Comparison of ENCODE assay signal across 30 cellular contexts in genomic region chr4:152476796-152477195, GRCh38. TPM values are rescaled to one million over a fixed set of nuclear protein-coding genes. Genes with fewer than 3 reads are reported as not detected.
A peak's percentile ranks its signal among the peaks of the same experiment; 100 is the strongest.
DNase-seq lines count a peak whose midpoint lies in the region; ATAC-seq and TF ChIP-seq lines count a peak whose summit lies in the region.
"Had no signal": no experiment of that assay in that cellular context is flagged by ENCODE, and none has a peak within 500 bp of the region (broad histone marks: within the 10 kb centered on the region; RNA-seq: fewer than 3 reads in every experiment).

No MANE protein-coding gene starts in this region.

- peaks cover 18 to 20% of the 10 kb centered on the region in 2 donors for H3K4me1 Mint-ChIP-seq in stimulated activated naive B cell treated with anti-CD40 and anti-IgM and Interleukin-4, amounts not matched to agents 10 μg/mL and 1 μg/mL and 100 μg/mL, for 72 hours
- peaks cover 13% of the 10 kb centered on the region for H3K4me1 Mint-ChIP-seq in activated T-helper 17 cell treated with anti-CD3 and anti-CD28 coated beads, Interleukin-2, amount 50 U/mL, for 72 hours
- H3K4me1 Mint-ChIP-seq: brain had no signal

- intact Hi-C loops in right lobe of liver (cut with DNase I): no loop called here

- peaks cover 0 to 2% of the 10 kb centered on the region in 2 donors for H3K9me3 Mint-ChIP-seq in stimulated activated naive B cell treated with anti-CD40 and anti-IgM and Interleukin-4, amounts not matched to agents 10 μg/mL and 1 μg/mL and 100 μg/mL, for 72 hours
- no peaks in the 10 kb centered on the region for H3K9me3 Mint-ChIP-seq in activated T-helper 17 cell treated with anti-CD3 and anti-CD28 coated beads, Interleukin-2, amount 50 U/mL, for 72 hours
- H3K9me3 Mint-ChIP-seq: natural killer cell treated with Interleukin-12 subunit alpha and Interleukin-12 subunit beta and Interleukin-15 and Interleukin-18, amount 100 ng/mL, for 72 hours had no signal

- H3K27ac Mint-ChIP-seq in stimulated activated naive B cell treated with anti-CD40 and anti-IgM and Interleukin-4, amounts not matched to agents 10 μg/mL and 1 μg/mL and 100 μg/mL, for 72 hours: peak overlapping the region; percentile 62
- no peak overlapping the region for H3K27ac Mint-ChIP-seq in activated T-helper 17 cell treated with anti-CD3 and anti-CD28 coated beads, Interleukin-2, amount 50 U/mL, for 72 hours
- H3K27ac Mint-ChIP-seq: activated CD8-positive, alpha-beta T cell treated with anti-CD3 and anti-CD28 coated beads, Interleukin-2, amount 10 ng/mL, durations not matched to agents 7 days and 5 days; activated naive CD4-positive, alpha-beta T cell treated with anti-CD3 and anti-CD28 coated beads, Interleukin-2, amount 10 ng/mL, durations not matched to agents 7 days and 5 days; brain; CD4-positive, alpha-beta T cell; stimulated activated naive CD8-positive, alpha-beta T cell treated with anti-CD3 and anti-CD28 coated beads, Interleukin-15, Interleukin-2, amounts not matched to agents 100 ng/mL and 50 ng/mL, for 24 hours; T-helper 17 cell had no signal

- H3K9me3 ChIP-seq in right lobe of liver: no peaks in the 10 kb centered on the region
- H3K9me3 ChIP-seq: adrenal gland, esophagus muscularis mucosa, testis had no signal

- peaks cover 0 to 33% (median 4%) of the 10 kb centered on the region in 4 donors for H3K4me1 ChIP-seq in right lobe of liver
- H3K4me1 ChIP-seq: foreskin keratinocyte, testis had no signal

- TF ChIP-seq POLR2A in right lobe of liver (IDR thresholded peaks at IDR 0.05): no peak

- TF ChIP-seq CTCF in right lobe of liver (IDR thresholded peaks at IDR 0.05): no peak

- no peak overlapping the region for H3K4me3 Mint-ChIP-seq in stimulated activated naive B cell treated with anti-CD40 and anti-IgM and Interleukin-4, amounts not matched to agents 10 μg/mL and 1 μg/mL and 100 μg/mL, for 72 hours
- no peak overlapping the region for H3K4me3 Mint-ChIP-seq in activated T-helper 17 cell treated with anti-CD3 and anti-CD28 coated beads, Interleukin-2, amount 50 U/mL, for 72 hours
- H3K4me3 Mint-ChIP-seq: activated CD8-positive, alpha-beta T cell treated with anti-CD3 and anti-CD28 coated beads, Interleukin-2, amount 10 ng/mL, durations not matched to agents 7 days and 5 days; activated naive CD4-positive, alpha-beta T cell treated with anti-CD3 and anti-CD28 coated beads, Interleukin-2, amount 10 ng/mL, durations not matched to agents 7 days and 5 days; brain; CD4-positive, alpha-beta T cell; natural killer cell treated with Interleukin-12 subunit alpha and Interleukin-12 subunit beta and Interleukin-15 and Interleukin-18, amount 100 ng/mL, for 72 hours; stimulated activated naive CD8-positive, alpha-beta T cell treated with anti-CD3 and anti-CD28 coated beads, Interleukin-15, Interleukin-2, amounts not matched to agents 100 ng/mL and 50 ng/mL, for 24 hours; T-helper 17 cell had no signal

- ATAC-seq in right lobe of liver: peak; percentile 20 to 51 (median 30)
- no peak for ATAC-seq in stimulated activated naive B cell treated with anti-CD40 and anti-IgM and Interleukin-4, amounts not matched to agents 10 μg/mL and 1 μg/mL and 100 μg/mL, for 72 hours (replicated peaks)
- no peak for ATAC-seq in HG03159 (IDR thresholded peaks at IDR 0.05; ENCODE audit: unreplicated experiment)
- no peak for ATAC-seq in activated T-helper 17 cell treated with anti-CD3 and anti-CD28 coated beads, Interleukin-2, amount 50 U/mL, for 72 hours (replicated peaks)
- ATAC-seq: A549; activated CD8-positive, alpha-beta T cell treated with anti-CD3 and anti-CD28 coated beads, Interleukin-2, amount 10 ng/mL, durations not matched to agents 7 days and 5 days; foreskin keratinocyte; natural killer cell treated with Interleukin-12 subunit alpha and Interleukin-12 subunit beta and Interleukin-15 and Interleukin-18, amount 100 ng/mL, for 72 hours; T-helper 17 cell had no signal

- no peaks in the 10 kb centered on the region for H3K27me3 Mint-ChIP-seq in stimulated activated naive B cell treated with anti-CD40 and anti-IgM and Interleukin-4, amounts not matched to agents 10 μg/mL and 1 μg/mL and 100 μg/mL, for 72 hours
- H3K27me3 Mint-ChIP-seq in activated T-helper 17 cell treated with anti-CD3 and anti-CD28 coated beads, Interleukin-2, amount 50 U/mL, for 72 hours: no peaks in the 10 kb centered on the region
- H3K27me3 Mint-ChIP-seq: activated naive CD4-positive, alpha-beta T cell treated with anti-CD3 and anti-CD28 coated beads, Interleukin-2, amount 10 ng/mL, durations not matched to agents 7 days and 5 days; brain; CD4-positive, alpha-beta T cell; natural killer cell treated with Interleukin-12 subunit alpha and Interleukin-12 subunit beta and Interleukin-15 and Interleukin-18, amount 100 ng/mL, for 72 hours; stimulated activated naive CD8-positive, alpha-beta T cell treated with anti-CD3 and anti-CD28 coated beads, Interleukin-15, Interleukin-2, amounts not matched to agents 100 ng/mL and 50 ng/mL, for 24 hours; T-helper 17 cell had no signal

- no peak overlapping the region for H3K4me3 ChIP-seq in right lobe of liver
- H3K4me3 ChIP-seq: A549, adrenal gland, dorsolateral prefrontal cortex, esophagus muscularis mucosa, testis had no signal

- DNase-seq in SIG-M5 treated with dmso at 0.1 percent for 504 hours (lab: John Stamatoyannopoulos, UW; ENCODE audit: unreplicated experiment) (peak; percentile 42), SIG-M5 (lab: John Stamatoyannopoulos, UW) (no peak), NOMO-1 treated with DMSO at 0.1 percent for 48 hours (lab: John Stamatoyannopoulos, UW; ENCODE audit: unreplicated experiment) (peak; percentile 30), right lobe of liver (no peak), RPMI8226 (no peak)
- DNase-seq in stimulated activated naive B cell treated with anti-CD40 and anti-IgM and Interleukin-4, amounts not matched to agents 10 μg/mL and 1 μg/mL and 100 μg/mL, for 72 hours: no peak
- DNase-seq: activated CD8-positive, alpha-beta T cell treated with anti-CD3 and anti-CD28 coated beads, Interleukin-2, amount 10 ng/mL, durations not matched to agents 7 days and 5 days; activated naive CD4-positive, alpha-beta T cell treated with anti-CD3 and anti-CD28 coated beads, Interleukin-2, amount 10 ng/mL, durations not matched to agents 7 days and 5 days; adrenal gland; CD4-positive, alpha-beta T cell; dorsolateral prefrontal cortex; foreskin keratinocyte; H7; head of caudate nucleus; islet precursor cell; Karpas-422; NCI-H146; NCI-H2107; NCI-H446 treated with DMSO at 0.1 percent for 48 hours; NCI-H774; small intestine; T-helper 17 cell; testis had no signal

- peaks cover 6 to 18% of the 10 kb centered on the region in 2 donors for H3K36me3 Mint-ChIP-seq in stimulated activated naive B cell treated with anti-CD40 and anti-IgM and Interleukin-4, amounts not matched to agents 10 μg/mL and 1 μg/mL and 100 μg/mL, for 72 hours
- no peaks in the 10 kb centered on the region for H3K36me3 Mint-ChIP-seq in activated T-helper 17 cell treated with anti-CD3 and anti-CD28 coated beads, Interleukin-2, amount 50 U/mL, for 72 hours (ENCODE audit: low read depth)

- H3K27me3 ChIP-seq in right lobe of liver: no peaks in the 10 kb centered on the region
- H3K27me3 ChIP-seq: adrenal gland, dorsolateral prefrontal cortex, esophagus muscularis mucosa, foreskin keratinocyte, testis had no signal

- 77% methylated on average over 2 of the region's 2 CpGs for WGBS in right lobe of liver (ENCODE audit: insufficient coverage, low coverage, low lambda C conversion rate, missing lambda C conversion rate)

- H3K27ac ChIP-seq in right lobe of liver: no peak overlapping the region
- H3K27ac ChIP-seq: A549, adrenal gland, dorsolateral prefrontal cortex, esophagus muscularis mucosa, foreskin keratinocyte, testis had no signal

- H3K36me3 ChIP-seq in right lobe of liver: no peaks in the 10 kb centered on the region
- H3K36me3 ChIP-seq: adrenal gland, esophagus muscularis mucosa had no signal

RNA-seq across cellular contexts. Expression of gene FBXW7, which starts 59.1 kb away (rescaled TPM):
- total RNA-seq in right lobe of liver: 10 to 100 TPM; 12.9 to 25.5 (median 17.6) TPM
- 10 to 100 TPM; 37.4 to 39.6 TPM for total RNA-seq in activated T-helper 17 cell treated with anti-CD3 and anti-CD28 coated beads, Interleukin-2, amount 50 U/mL, for 72 hours

Comparison
In these comparisons a context has a peak if more than half of its experiments do, and no peak if none do; other contexts are left out.
1. DNase-seq: peak in SIG-M5 treated with dmso at 0.1 percent for 504 hours (single experiment) and NOMO-1 treated with DMSO at 0.1 percent for 48 hours (single experiment); none in SIG-M5 (single experiment), right lobe of liver (0 of 3), stimulated activated naive B cell treated with anti-CD40 and anti-IgM and Interleukin-4, amounts not matched to agents 10 μg/mL and 1 μg/mL and 100 μg/mL, for 72 hours (single experiment) and RPMI8226 (single experiment).
2. ATAC-seq: peak in right lobe of liver (4 of 4); none in stimulated activated naive B cell treated with anti-CD40 and anti-IgM and Interleukin-4, amounts not matched to agents 10 μg/mL and 1 μg/mL and 100 μg/mL, for 72 hours (0 of 2), HG03159 (single experiment) and activated T-helper 17 cell treated with anti-CD3 and anti-CD28 coated beads, Interleukin-2, amount 50 U/mL, for 72 hours (single experiment).